Comparison of ENCODE assay signal across 14 cellular contexts in the genomic region with DNA sequence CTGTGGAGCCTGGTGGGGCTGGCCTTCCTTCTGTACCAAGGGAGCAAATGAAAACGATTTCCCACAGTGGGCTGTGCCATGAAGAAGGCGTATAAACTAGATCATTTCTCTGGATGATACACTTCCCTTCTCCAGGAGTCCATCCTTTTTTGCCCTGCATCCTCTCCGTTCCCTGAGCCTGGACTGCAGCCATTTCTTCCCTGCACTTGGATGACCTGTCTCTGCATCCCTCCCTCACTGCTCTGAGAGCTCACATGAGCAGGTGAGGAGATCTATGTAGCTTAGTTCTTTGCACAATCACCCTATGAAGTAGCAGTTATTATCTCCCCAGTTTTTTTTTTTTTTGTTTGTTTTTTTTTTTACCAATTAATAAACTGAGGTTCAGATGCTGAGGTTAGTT. TPM values are rescaled to one million over a fixed set of nuclear protein-coding genes. Genes with fewer than 3 reads are reported as not detected.
DNase-seq lines count a peak whose midpoint lies in the region; ATAC-seq and TF ChIP-seq lines count a peak whose summit lies in the region.
"Had no signal": no experiment of that assay in that cellular context is flagged by ENCODE, and none has a peak within 500 bp of the region (broad histone marks: within the 10 kb centered on the region; RNA-seq: fewer than 3 reads in every experiment).

No MANE protein-coding gene starts in this region.

- POLR2A ChIA-PET in Caco-2 (lab: Charles Lee), result no interaction called here

- H3K4me1 ChIP-seq in BLaER1, result peaks cover 92% of the 10 kb centered on the region
- H3K4me1 ChIP-seq in Caco-2, result no peaks in the 10 kb centered on the region

- H3K36me3 ChIP-seq in BLaER1 (peaks cover 15% of the 10 kb centered on the region), Caco-2 (ENCODE audit: control insufficient read depth, insufficient read depth, low read length) (no peaks in the 10 kb centered on the region)

- H3K27ac ChIP-seq in BLaER1, result peak overlapping the region; percentile 54
- H3K27ac ChIP-seq: KMS-11 had no signal

- H3K27me3 Mint-ChIP-seq in Caco-2 (ENCODE audit: insufficient read depth, unreplicated experiment), result peaks cover 9% of the 10 kb centered on the region

- peak overlapping the region; percentile 74 for H3K4me2 ChIP-seq in BLaER1
- H3K4me2 ChIP-seq: KMS-11 had no signal

- in situ Hi-C loops in G401 (cut with HindIII; ENCODE audit: low sequenced_read_pairs), result no loop called here

- no peak overlapping the region for H3K4me3 Mint-ChIP-seq in stimulated activated effector memory CD8-positive, alpha-beta T cell treated with anti-CD3 and anti-CD28 coated beads, Interleukin-12 subunit alpha, Interleukin-12 subunit beta, amount 100 ng/mL, for 72 hours
- H3K4me3 Mint-ChIP-seq in Caco-2 (ENCODE audit: unreplicated experiment), result no peak overlapping the region
- H3K4me3 Mint-ChIP-seq: CD8-positive, alpha-beta T cell; H9 had no signal

- H3K4me3 ChIP-seq in BLaER1, result no peak overlapping the region
- H3K4me3 ChIP-seq in Caco-2 (ENCODE audit: low read depth, low read length), result no peak overlapping the region

- TF ChIP-seq CTCF in Caco-2 (IDR thresholded peaks at IDR 0.05; ENCODE audit: insufficient read depth in 1 of 2, low read depth in 1 of 2, low read length in 1 of 2, severe bottlenecking in 1 of 2, unreplicated experiment in 1 of 2), result no peak

- H3K9me3 ChIP-seq in BLaER1, result no peaks in the 10 kb centered on the region
- H3K9me3 ChIP-seq in Caco-2, result no peaks in the 10 kb centered on the region

- CTCF ChIA-PET in Caco-2 (lab: Charles Lee), result no interaction called here

- no peaks in the 10 kb centered on the region for H3K36me3 Mint-ChIP-seq in stimulated activated effector memory CD8-positive, alpha-beta T cell treated with anti-CD3 and anti-CD28 coated beads, Interleukin-12 subunit alpha, Interleukin-12 subunit beta, amount 100 ng/mL, for 72 hours
- no peaks in the 10 kb centered on the region for H3K36me3 Mint-ChIP-seq in Caco-2 (ENCODE audit: insufficient read depth, unreplicated experiment)
- H3K36me3 Mint-ChIP-seq: CD8-positive, alpha-beta T cell had no signal

- H3K27me3 ChIP-seq in BLaER1, result no peaks in the 10 kb centered on the region
- no peaks in the 10 kb centered on the region; the same call in 1 of the 2 replicates for H3K27me3 ChIP-seq in Caco-2 (replicated peaks; ENCODE audit: control insufficient read depth, insufficient read depth, low read length)

- no peaks in the 10 kb centered on the region for H3K9me3 Mint-ChIP-seq in stimulated activated effector memory CD8-positive, alpha-beta T cell treated with anti-CD3 and anti-CD28 coated beads, Interleukin-12 subunit alpha, Interleukin-12 subunit beta, amount 100 ng/mL, for 72 hours
- H3K9me3 Mint-ChIP-seq in Caco-2 (ENCODE audit: unreplicated experiment), result no peaks in the 10 kb centered on the region
- H3K9me3 Mint-ChIP-seq: CD8-positive, alpha-beta T cell; H9 had no signal

- peaks cover 73% of the 10 kb centered on the region; the same call in 1 of the 2 replicates for H4K20me1 ChIP-seq in BLaER1

- H3K9ac ChIP-seq in BLaER1, result peak overlapping the region; percentile 49; the same call in 1 of the 2 replicates
- H3K9ac ChIP-seq: KMS-11 had no signal

- H3K27ac Mint-ChIP-seq in stimulated activated effector memory CD8-positive, alpha-beta T cell treated with anti-CD3 and anti-CD28 coated beads, Interleukin-12 subunit alpha, Interleukin-12 subunit beta, amount 100 ng/mL, for 72 hours, result peak overlapping the region; percentile 63
- H3K27ac Mint-ChIP-seq in Caco-2 (ENCODE audit: unreplicated experiment), result no peak overlapping the region
- H3K27ac Mint-ChIP-seq: CD8-positive, alpha-beta T cell; H9 had no signal

- DNase-seq in G401 (ENCODE audit: low spot score) (peak; percentile 62), cerebellum (ENCODE audit: low spot score) (peak; percentile 53), DMS53 (lab: John Stamatoyannopoulos, UW) (no peak), UCSD-AML1 (lab: John Stamatoyannopoulos, UW; ENCODE audit: unreplicated experiment) (no peak), Caco-2 (no peak)
- DNase-seq in stimulated activated effector memory CD8-positive, alpha-beta T cell treated with anti-CD3 and anti-CD28 coated beads, Interleukin-12 subunit alpha, Interleukin-12 subunit beta, amount 100 ng/mL, for 72 hours (ENCODE audit: low spot score in 2 of 2), result no peak
- DNase-seq: ACHN; CD8-positive, alpha-beta T cell; DMS 273 treated with DMSO at 0.1 percent for 48 hours; GDM1 had no signal

- no TSS peak for BruUV-seq in Caco-2 (replicated peaks; lab: Mats Ljungman, UMichigan)

- H3K4me1 Mint-ChIP-seq in stimulated activated effector memory CD8-positive, alpha-beta T cell treated with anti-CD3 and anti-CD28 coated beads, Interleukin-12 subunit alpha, Interleukin-12 subunit beta, amount 100 ng/mL, for 72 hours, result peaks cover 44% of the 10 kb centered on the region
- no peaks in the 10 kb centered on the region for H3K4me1 Mint-ChIP-seq in Caco-2 (ENCODE audit: low read depth, unreplicated experiment)

- intact Hi-C loops in Caco-2 (cut with micrococcal nuclease; ENCODE audit: unreplicated experiment), result no loop called here

- no peak for ATAC-seq in stimulated activated effector memory CD8-positive, alpha-beta T cell treated with anti-CD3 and anti-CD28 coated beads, Interleukin-12 subunit alpha, Interleukin-12 subunit beta, amount 100 ng/mL, for 72 hours
- no peak for ATAC-seq in GM19328 (IDR thresholded peaks at IDR 0.05; ENCODE audit: unreplicated experiment)
- ATAC-seq: CD8-positive, alpha-beta T cell had no signal

RNA-seq across cellular contexts. Expression of a gene that starts 46.7 kb away (rescaled TPM):
- 6.5 and 10.7 TPM in 2 replicates for total RNA-seq in G401 (2014; rRNA removed; shearing (Covaris generic))
- total RNA-seq in cerebellum (27.2 TPM), Caco-2 (2022) (33.7 and 40.0 TPM in 2 replicates)

Comparison
In these comparisons a context has a peak if more than half of its experiments do, and no peak if none do; other contexts are left out.
1. DNase-seq: peak in G401 (single experiment) and cerebellum (single experiment); none in stimulated activated effector memory CD8-positive, alpha-beta T cell treated with anti-CD3 and anti-CD28 coated beads, Interleukin-12 subunit alpha, Interleukin-12 subunit beta, amount 100 ng/mL, for 72 hours (0 of 2), DMS53 (single experiment), UCSD-AML1 (single experiment) and Caco-2 (0 of 2).